27 cellular contexts compared by ENCODE assay signal in the genomic region with DNA sequence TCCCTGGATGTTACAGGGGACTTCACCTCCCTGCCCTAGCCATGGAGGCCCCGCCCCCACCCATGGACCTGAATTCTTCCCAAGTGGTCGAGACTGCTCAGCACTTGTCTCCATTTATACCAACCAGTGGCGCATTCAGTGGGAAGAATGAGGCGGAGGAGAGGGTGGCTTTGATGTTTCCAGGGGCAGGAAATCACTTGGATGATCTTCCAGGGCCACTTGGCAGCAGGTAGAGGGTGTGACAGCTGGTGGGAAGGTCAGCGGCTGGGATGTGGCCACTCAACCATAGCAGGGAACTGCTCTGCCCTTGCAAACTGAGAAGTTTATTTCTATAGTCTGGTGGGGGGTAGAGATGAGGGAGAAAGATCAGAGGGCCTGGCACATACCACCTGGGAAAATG.
DNase-seq lines count a peak whose midpoint lies in the region; ATAC-seq, FAIRE-seq and TF ChIP-seq lines count a peak whose summit lies in the region.
"Had no signal": no experiment of that assay in that cellular context is flagged by ENCODE, and none has a peak within 500 bp of the region (broad histone marks: within the 10 kb centered on the region; RNA-seq: fewer than 3 reads in every experiment).

No MANE protein-coding gene starts in this region.

- ATAC-seq in body of pancreas (peak; percentile 93), pancreas (peak; percentile 88 to 94 (median 91))
- ATAC-seq: activated CD8-positive, alpha-beta T cell treated with anti-CD3 and anti-CD28 coated beads, Interleukin-2, amount 10 ng/mL, durations not matched to agents 7 days and 5 days; left ventricle myocardium superior; stimulated activated memory B cell treated with anti-CD40 and anti-IgM and Interleukin-4, amounts not matched to agents 10 μg/mL and 1 μg/mL and 100 μg/mL, for 72 hours had no signal

- FAIRE-seq in pancreas (lab: Jason Lieb, UNC) = no peak
- FAIRE-seq: endometrium, keratinocyte, RCC 7860 had no signal

- no peak for TF ChIP-seq POLR2A in body of pancreas (IDR thresholded peaks at IDR 0.05)

- H3K9me3 ChIP-seq in body of pancreas (no peaks in the 10 kb centered on the region), pancreas (no peaks in the 10 kb centered on the region), OCI-LY7 (ENCODE audit: low read length) (no peaks in the 10 kb centered on the region)
- H3K9me3 ChIP-seq: adrenal gland, esophagus muscularis mucosa had no signal

- H3K79me2 ChIP-seq in OCI-LY7 (ENCODE audit: insufficient read depth, low read depth, low read length) = no peaks in the 10 kb centered on the region

- H3K27ac ChIP-seq in body of pancreas (peak overlapping the region in 3 of 4 donors; percentile 61 to 78 (median 68)), pancreas (peak overlapping the region in 3 of 4 donors; percentile 11 to 63 (median 51)), OCI-LY7 (ENCODE audit: low read depth, low read length, poor library complexity, severe bottlenecking) (no peak overlapping the region)
- H3K27ac ChIP-seq: adrenal gland, esophagus muscularis mucosa, HL-60, KMS-11 had no signal

- DNase-seq in DMS79 (lab: John Stamatoyannopoulos, UW) (peak; percentile 100), NCI-H1092 (lab: John Stamatoyannopoulos, UW) (peak; percentile 55), body of pancreas (peak; percentile 81 to 91 (median 86)), pancreas (peak; percentile 68 to 88 (median 81)), NOMO-1 (lab: John Stamatoyannopoulos, UW; ENCODE audit: unreplicated experiment in 2 of 2) (no peak), OCI-LY7 (ENCODE audit: low spot score) (no peak), HCEC 1CT (no peak)
- DNase-seq: activated CD8-positive, alpha-beta T cell treated with anti-CD3 and anti-CD28 coated beads, Interleukin-2, amount 10 ng/mL, durations not matched to agents 7 days and 5 days; activated naive CD4-positive, alpha-beta T cell treated with anti-CD3 and anti-CD28 coated beads for 36 hours; adrenal gland; dermis blood vessel endothelial cell; foreskin fibroblast; left ventricle myocardium superior; naive B cell; NCI-H1436 treated with DMSO at 0.1 percent for 48 hours; NCI-H2107; NCI-H510A; nucleus accumbens; SHP77 treated with DMSO at 0.1 percent for 48 hours; trophoblast cell had no signal

- WGBS in body of pancreas, 2 donors = 37 to 41% methylated on average over 5 of the region's 5 CpGs
- 41 to 44% methylated on average over 5 of the region's 5 CpGs for WGBS in pancreas, 2 donors

- POLR2A ChIA-PET in OCI-LY7 (lab: Charles Lee) = interaction anchor here (0.6 kb wide), 1 partner anchor 293 kb away, joined by 3 read pairs; no protein-coding TSS in a partner anchor

- peaks cover 46% of the 10 kb centered on the region for H3K4me1 ChIP-seq in body of pancreas
- H3K4me1 ChIP-seq in pancreas = peaks cover 0 to 40% (median 14%) of the 10 kb centered on the region in 3 donors
- no peaks in the 10 kb centered on the region for H3K4me1 ChIP-seq in OCI-LY7 (ENCODE audit: insufficient read depth, low read length, poor library complexity, severe bottlenecking)

- H4K20me1 ChIP-seq in OCI-LY7 (ENCODE audit: insufficient read depth, low read length) = no peaks in the 10 kb centered on the region

- BruUV-seq in OCI-LY7 (replicated peaks; lab: Mats Ljungman, UMichigan) = no TSS peak

- H3K4me2 ChIP-seq in OCI-LY7 (ENCODE audit: low read length) = no peak overlapping the region
- H3K4me2 ChIP-seq: KMS-11 had no signal

- CTCF ChIA-PET in OCI-LY7 (lab: Charles Lee; ENCODE audit: unreplicated experiment) = no interaction called here

- intact Hi-C loops in body of pancreas (cut with DNase I) = no loop called here
- intact Hi-C loops in pancreas (cut with DNase I) = no loop called here
- intact Hi-C loops in OCI-LY7 (cut with micrococcal nuclease; ENCODE audit: unreplicated experiment) = no loop called here

- H3K36me3 ChIP-seq in body of pancreas (replicated peaks in 1 of 2; ENCODE audit: insufficient read depth in 1 of 2, low read depth in 2 of 2) (no peaks in the 10 kb centered on the region), pancreas (no peaks in the 10 kb centered on the region), OCI-LY7 (ENCODE audit: insufficient read depth, low read length) (no peaks in the 10 kb centered on the region)
- H3K36me3 ChIP-seq: adrenal gland, esophagus muscularis mucosa had no signal

- H3K4me3 ChIP-seq in body of pancreas (no peak overlapping the region), pancreas (no peak overlapping the region), OCI-LY7 (ENCODE audit: low read depth, low read length, poor library complexity, severe bottlenecking) (no peak overlapping the region)
- H3K4me3 ChIP-seq: adrenal gland, esophagus muscularis mucosa had no signal

- no peak overlapping the region for H2AFZ ChIP-seq in OCI-LY7 (ENCODE audit: low read length)

- TF ChIP-seq CTCF in body of pancreas (IDR thresholded peaks at IDR 0.05) (no peak), pancreas (IDR thresholded peaks at IDR 0.05) (no peak), OCI-LY7 (conservative IDR thresholded peaks at IDR 0.05; ENCODE audit: low read length) (no peak)

- no peaks in the 10 kb centered on the region for H3K9me2 ChIP-seq in OCI-LY7 (ENCODE audit: insufficient read depth, low read length)

- H3K27me3 ChIP-seq in body of pancreas (no peaks in the 10 kb centered on the region), pancreas (no peaks in the 10 kb centered on the region)
- H3K27me3 ChIP-seq: adrenal gland, esophagus muscularis mucosa had no signal

Comparison
In these comparisons a context has a peak if more than half of its experiments do, and no peak if none do; other contexts are left out.
1. DNase-seq: peak in DMS79 (single experiment), NCI-H1092 (single experiment), body of pancreas (4 of 4) and pancreas (6 of 6); none in NOMO-1 (0 of 2), OCI-LY7 (single experiment) and HCEC 1CT (single experiment).